21 cellular contexts compared by ENCODE assay signal in genomic region chr18:13493071-13493470, GRCh38.
"Had no signal": no experiment of that assay in that cellular context is flagged by ENCODE, and none has a peak within 500 bp of the region (broad histone marks: within the 10 kb centered on the region; RNA-seq: fewer than 3 reads in every experiment).

No MANE protein-coding gene starts in this region.

- DNase-seq: dorsolateral prefrontal cortex; effector CD4-positive, alpha-beta T cell; hypothalamus; immature natural killer cell; nephron progenitor cell; occipital lobe; ovary; psoas muscle; right cardiac atrium; spleen; stimulated activated CD4-positive, alpha-beta T cell treated with anti-CD3 and anti-CD28 coated beads, Interleukin-4, amount 100 ng/mL, for 4 hours; stimulated activated naive CD4-positive, alpha-beta T cell; stimulated activated naive CD8-positive, alpha-beta T cell treated with anti-CD3 and anti-CD28 coated beads, Interleukin-15, amount 100 ng/mL, for 72 hours; transverse colon; upper lobe of right lung; uterus had no signal

- H3K27ac ChIP-seq: ovary, psoas muscle, skin epidermis, spleen, suprapubic skin, transverse colon, upper lobe of right lung, uterus had no signal

- H3K4me3 ChIP-seq: dorsolateral prefrontal cortex, lung, ovary, psoas muscle, skin epidermis, spleen, suprapubic skin, transverse colon, upper lobe of right lung, uterus had no signal

- ATAC-seq: left lobe of liver; psoas muscle; stimulated activated naive CD8-positive, alpha-beta T cell treated with anti-CD3 and anti-CD28 coated beads, Interleukin-15, amount 100 ng/mL, for 72 hours; upper lobe of right lung had no signal

- H3K9me3 Mint-ChIP-seq: immature natural killer cell; memory B cell; stimulated activated naive CD8-positive, alpha-beta T cell treated with anti-CD3 and anti-CD28 coated beads, Interleukin-15, amount 100 ng/mL, for 72 hours had no signal

- H3K4me3 Mint-ChIP-seq: immature natural killer cell; memory B cell; nephron progenitor cell; stimulated activated naive CD8-positive, alpha-beta T cell treated with anti-CD3 and anti-CD28 coated beads, Interleukin-15, amount 100 ng/mL, for 72 hours had no signal

- H3K36me3 ChIP-seq: ovary, upper lobe of right lung, uterus had no signal

- H3K27me3 Mint-ChIP-seq: memory B cell; stimulated activated naive CD8-positive, alpha-beta T cell treated with anti-CD3 and anti-CD28 coated beads, Interleukin-15, amount 100 ng/mL, for 72 hours had no signal

- H3K9me3 ChIP-seq: ovary, psoas muscle, suprapubic skin, transverse colon, upper lobe of right lung, uterus had no signal

- H3K4me1 ChIP-seq: psoas muscle, suprapubic skin, transverse colon, upper lobe of right lung, uterus had no signal

- H3K27me3 ChIP-seq: dorsolateral prefrontal cortex, ovary, spleen, suprapubic skin, transverse colon, upper lobe of right lung, uterus had no signal

- H3K27ac Mint-ChIP-seq: immature natural killer cell, memory B cell, nephron progenitor cell had no signal
